ENCODE assay signal across 22 cellular contexts in the genomic region with DNA sequence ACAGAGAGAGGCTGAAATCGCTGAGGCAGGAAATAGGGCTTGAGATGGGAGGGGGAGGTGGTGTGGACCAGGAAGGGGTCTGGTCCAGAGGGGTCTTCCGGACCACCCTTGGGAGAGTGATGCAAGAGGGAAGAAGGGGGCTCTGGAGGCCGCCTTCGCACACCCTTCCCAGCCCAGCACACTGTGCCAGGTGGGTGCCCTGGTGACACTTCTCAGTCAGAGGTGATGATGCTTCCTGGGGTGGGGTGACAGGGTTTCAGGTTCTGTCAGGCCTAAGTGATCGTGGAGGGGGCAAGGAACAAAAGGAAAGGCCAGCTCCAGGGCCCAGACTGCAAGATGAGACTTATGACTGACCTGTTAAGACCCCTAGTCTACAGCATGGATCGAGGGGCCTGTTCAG. TPM values are rescaled to one million over a fixed set of nuclear protein-coding genes. Genes with fewer than 3 reads are reported as not detected.
DNase-seq lines count a peak whose midpoint lies in the region; ATAC-seq and TF ChIP-seq lines count a peak whose summit lies in the region.
"Had no signal": no experiment of that assay in that cellular context is flagged by ENCODE, and none has a peak within 500 bp of the region (broad histone marks: within the 10 kb centered on the region; RNA-seq: fewer than 3 reads in every experiment).

No MANE protein-coding gene starts in this region.

- H3K27me3 ChIP-seq in breast epithelium = no peaks in the 10 kb centered on the region
- no peaks in the 10 kb centered on the region for H3K27me3 ChIP-seq in mammary epithelial cell (ENCODE audit: insufficient read depth, low read length)
- no peaks in the 10 kb centered on the region for H3K27me3 ChIP-seq in thyroid gland
- H3K27me3 ChIP-seq: MG63 had no signal

- H3K9ac ChIP-seq in mammary epithelial cell (ENCODE audit: insufficient read depth, low read length) = no peak overlapping the region

- H3K4me1 ChIP-seq in breast epithelium (peaks cover 9 to 18% of the 10 kb centered on the region in 2 donors), mammary epithelial cell (ENCODE audit: insufficient read depth, low read length) (peaks cover 14% of the 10 kb centered on the region), thyroid gland (peaks cover 7 to 23% of the 10 kb centered on the region in 2 donors)

- H2AFZ ChIP-seq in mammary epithelial cell (ENCODE audit: low read depth, low read length) = no peak overlapping the region

- WGBS in mammary epithelial cell (ENCODE audit: low coverage, missing lambda C conversion rate) = 82% methylated on average over 5 of the region's 6 CpGs
- WGBS in thyroid gland, 2 donors = 79 to 83% methylated on average over 5 to 6 of the region's 6 CpGs

- H3K27ac Mint-ChIP-seq in brain (peak overlapping the region in 3 of 5 experiments; percentile 6 to 86 (median 54)), nephron progenitor cell (peak overlapping the region; percentile 89)
- H3K27ac Mint-ChIP-seq in stimulated activated naive CD8-positive, alpha-beta T cell treated with anti-CD3 and anti-CD28 coated beads, Interleukin-15, amount 100 ng/mL, for 72 hours = no peak overlapping the region
- H3K27ac Mint-ChIP-seq: activated CD4-positive, alpha-beta T cell treated with anti-CD3 and anti-CD28 coated beads for 36 hours; CD8-positive, alpha-beta T cell had no signal

- H3K9me3 Mint-ChIP-seq in brain (no peaks in the 10 kb centered on the region), nephron progenitor cell (no peaks in the 10 kb centered on the region)
- H3K9me3 Mint-ChIP-seq in stimulated activated naive CD8-positive, alpha-beta T cell treated with anti-CD3 and anti-CD28 coated beads, Interleukin-15, amount 100 ng/mL, for 72 hours = no peaks in the 10 kb centered on the region
- H3K9me3 Mint-ChIP-seq: CD8-positive, alpha-beta T cell; neural crest cell had no signal

- DNase-seq in breast epithelium (ENCODE audit: low spot score in 2 of 2) = peak in 1 of 2 donors; percentile 40
- no peak for DNase-seq in mammary epithelial cell
- DNase-seq in nephron progenitor cell = no peak
- DNase-seq in thyroid gland = no peak
- DNase-seq in NCI-H1092 (lab: John Stamatoyannopoulos, UW) = no peak
- DNase-seq in stimulated activated naive CD8-positive, alpha-beta T cell treated with anti-CD3 and anti-CD28 coated beads, Interleukin-15, amount 100 ng/mL, for 72 hours = no peak
- DNase-seq in amygdala (lab: John Stamatoyannopoulos, UW) = no peak
- DNase-seq: activated CD4-positive, alpha-beta T cell treated with anti-CD3 and anti-CD28 coated beads for 36 hours; CD8-positive, alpha-beta T cell; DMS153; GDM1; kidney glomerular epithelial cell; MG63; NCI-H1436 treated with DMSO at 0.1 percent for 48 hours; NCI-H2171; NCI-H526 treated with DMSO at 0.1 percent for 48 hours; stimulated activated CD8-positive, alpha-beta memory T cell treated with anti-CD3 and anti-CD28 coated beads, Interleukin-4, amount 100 ng/mL, for 48 hours had no signal

- no peaks in the 10 kb centered on the region for H4K20me1 ChIP-seq in mammary epithelial cell (ENCODE audit: insufficient read depth, low read length)

- dilution Hi-C loops in mammary epithelial cell (cut with HindIII; ENCODE audit: low sequenced_read_pairs) = no loop called here

- TF ChIP-seq POLR2A in breast epithelium (IDR thresholded peaks at IDR 0.05) = no peak
- TF ChIP-seq POLR2A in thyroid gland (IDR thresholded peaks at IDR 0.05) = no peak

- no peaks in the 10 kb centered on the region for H3K9me3 ChIP-seq in breast epithelium
- H3K9me3 ChIP-seq in mammary epithelial cell (replicated peaks; ENCODE audit: insufficient read depth, low read length) = no peaks in the 10 kb centered on the region
- no peaks in the 10 kb centered on the region for H3K9me3 ChIP-seq in thyroid gland
- H3K9me3 ChIP-seq: MG63 had no signal

- intact Hi-C loops in breast epithelium (cut with DNase I; ENCODE audit: low total_unique reads) (no loop called here), mammary epithelial cell (cut with micrococcal nuclease) (no loop called here), thyroid gland (cut with DNase I) (no loop called here)

- H3K27ac ChIP-seq in breast epithelium (peak overlapping the region; percentile 48 to 85), mammary epithelial cell (ENCODE audit: insufficient read depth, low read depth, low read length) (no peak overlapping the region), thyroid gland (peak overlapping the region in 2 of 3 donors; percentile 10 to 27)
- H3K27ac ChIP-seq: RWPE1 had no signal

- H3K4me3 Mint-ChIP-seq in brain (peak overlapping the region in 1 of 5 experiments; percentile 14), nephron progenitor cell (peak overlapping the region; percentile 30)
- no peak overlapping the region for H3K4me3 Mint-ChIP-seq in stimulated activated naive CD8-positive, alpha-beta T cell treated with anti-CD3 and anti-CD28 coated beads, Interleukin-15, amount 100 ng/mL, for 72 hours
- H3K4me3 Mint-ChIP-seq: activated CD4-positive, alpha-beta T cell treated with anti-CD3 and anti-CD28 coated beads for 36 hours; CD8-positive, alpha-beta T cell; neural crest cell had no signal

- in situ Hi-C loops in mammary epithelial cell (cut with MboI; ENCODE audit: low sequenced_read_pairs in 2 of 2) = no loop called here

- H3K27me3 Mint-ChIP-seq in brain (peaks cover 19% of the 10 kb centered on the region), nephron progenitor cell (ENCODE audit: low read depth, poor library complexity) (peaks cover 17% of the 10 kb centered on the region)
- peaks cover 6% of the 10 kb centered on the region for H3K27me3 Mint-ChIP-seq in stimulated activated naive CD8-positive, alpha-beta T cell treated with anti-CD3 and anti-CD28 coated beads, Interleukin-15, amount 100 ng/mL, for 72 hours
- H3K27me3 Mint-ChIP-seq: activated CD4-positive, alpha-beta T cell treated with anti-CD3 and anti-CD28 coated beads for 36 hours had no signal

- BruUV-seq in mammary epithelial cell (replicated peaks; lab: Mats Ljungman, UMichigan) = no TSS peak

- H3K36me3 Mint-ChIP-seq in brain (no peaks in the 10 kb centered on the region), nephron progenitor cell (ENCODE audit: low read depth) (no peaks in the 10 kb centered on the region)
- H3K36me3 Mint-ChIP-seq: CD8-positive, alpha-beta T cell had no signal

- H3K4me1 Mint-ChIP-seq in brain (peaks cover 51% of the 10 kb centered on the region), nephron progenitor cell (peaks cover 73% of the 10 kb centered on the region)
- no peaks in the 10 kb centered on the region for H3K4me1 Mint-ChIP-seq in stimulated activated naive CD8-positive, alpha-beta T cell treated with anti-CD3 and anti-CD28 coated beads, Interleukin-15, amount 100 ng/mL, for 72 hours
- H3K4me1 Mint-ChIP-seq: activated CD4-positive, alpha-beta T cell treated with anti-CD3 and anti-CD28 coated beads for 36 hours had no signal

- H3K4me3 ChIP-seq in breast epithelium (no peak overlapping the region), mammary epithelial cell (replicated peaks in 1 of 3; ENCODE audit: insufficient read depth in 1 of 3, low read depth in 2 of 3, low read length in 3 of 3) (no peak overlapping the region), thyroid gland (replicated peaks in 1 of 3) (no peak overlapping the region)
- H3K4me3 ChIP-seq: MG63 had no signal

- no peak for ATAC-seq in stimulated activated naive CD8-positive, alpha-beta T cell treated with anti-CD3 and anti-CD28 coated beads, Interleukin-15, amount 100 ng/mL, for 72 hours
- ATAC-seq: activated CD4-positive, alpha-beta T cell treated with anti-CD3 and anti-CD28 coated beads for 36 hours; CD8-positive, alpha-beta T cell; esophagus mucosa had no signal

- TF ChIP-seq CTCF in breast epithelium (IDR thresholded peaks at IDR 0.05) (no peak), mammary epithelial cell (conservative IDR thresholded peaks at IDR 0.05 in 1 of 2, IDR thresholded peaks at IDR 0.05 in 1 of 2; ENCODE audit: extremely low read depth in 1 of 2, insufficient read depth in 1 of 2, low read depth in 1 of 2, low read length in 2 of 2) (no peak), brain (conservative IDR thresholded peaks at IDR 0.05) (no peak), nephron progenitor cell (IDR thresholded peaks at IDR 0.05) (no peak), thyroid gland (IDR thresholded peaks at IDR 0.05) (no peak)

- H3K4me2 ChIP-seq in mammary epithelial cell (ENCODE audit: insufficient read depth, low read depth, low read length) = no peak overlapping the region

- H3K36me3 ChIP-seq in breast epithelium (no peaks in the 10 kb centered on the region), mammary epithelial cell (ENCODE audit: insufficient read depth, low read length) (no peaks in the 10 kb centered on the region), thyroid gland (no peaks in the 10 kb centered on the region)
- H3K36me3 ChIP-seq: MG63 had no signal

- CTCF ChIA-PET in mammary epithelial cell (lab: Charles Lee; ENCODE audit: low non-redundant PET) = no interaction called here

- no peaks in the 10 kb centered on the region for H3K79me2 ChIP-seq in mammary epithelial cell (ENCODE audit: insufficient read depth, low read length)

RNA-seq across cellular contexts. Expression of gene SEMA3G, which starts 12.7 kb away (rescaled TPM):
- total RNA-seq in breast epithelium (100 to 1,000 TPM in 1 of 3 donors, 10 to 100 TPM in 2; 12.3 to 255 (median 70.1) TPM), mammary epithelial cell (under 1 TPM; 0.45 to 0.50 TPM), thyroid gland (10 to 100 TPM in 2 of 4 donors, 1 to 10 TPM in 2; 3.7 to 18.6 (median 11.5) TPM)
- polyA plus RNA-seq in mammary epithelial cell (0.24 TPM), brain (ENCODE audit: insufficient read depth, low read depth, low replicate concordance) (5.0 TPM)
- not detected for polyA minus RNA-seq in mammary epithelial cell
- total RNA-seq: activated CD4-positive, alpha-beta T cell treated with anti-CD3 and anti-CD28 coated beads for 36 hours had no signal

RNA-seq across cellular contexts. Expression of gene TNNC1, which starts 21.6 kb away (rescaled TPM):
- total RNA-seq in breast epithelium (1 to 10 TPM in 2 of 3 donors, not detected in 1; 3.7 to 4.2 TPM), mammary epithelial cell (under 1 TPM; 0.33 to 0.85 TPM), thyroid gland (10 to 100 TPM in 3 of 4 donors, 1 to 10 TPM in 1; 4.0 to 43.5 (median 13.9) TPM)
- polyA plus RNA-seq in mammary epithelial cell (0.15 TPM), brain (ENCODE audit: insufficient read depth, low read depth, low replicate concordance) (not detected)
- polyA minus RNA-seq in mammary epithelial cell = not detected
- total RNA-seq: neural crest cell, pulmonary artery endothelial cell had no signal

RNA-seq across cellular contexts. Expression of gene PHF7, which starts 21.8 kb away (rescaled TPM):
- total RNA-seq in breast epithelium (10 to 100 TPM; 11.8 to 18.1 (median 12.4) TPM), mammary epithelial cell (10 to 100 TPM in 1 of 2 donors, 1 to 10 TPM in 1; 8.5 to 12.8 TPM), thyroid gland (10 to 100 TPM in 2 of 4 donors, 1 to 10 TPM in 2; 3.6 to 14.5 (median 9.5) TPM)
- polyA plus RNA-seq in mammary epithelial cell (6.7 TPM), brain (ENCODE audit: insufficient read depth, low read depth, low replicate concordance) (10.9 TPM)
- polyA minus RNA-seq in mammary epithelial cell = 8.1 TPM

RNA-seq across cellular contexts. Expression of gene BAP1, which starts 22.4 kb away (rescaled TPM):
- total RNA-seq in breast epithelium (10 to 100 TPM; 51.8 to 78.1 (median 65.5) TPM), mammary epithelial cell (100 to 1,000 TPM in 1 of 2 donors, 10 to 100 TPM in 1; 50.2 to 120 TPM), thyroid gland (10 to 100 TPM; 66.7 to 78.4 (median 73.8) TPM)
- polyA plus RNA-seq in mammary epithelial cell (56.6 TPM), brain (ENCODE audit: insufficient read depth, low read depth, low replicate concordance) (74.2 TPM)
- polyA minus RNA-seq in mammary epithelial cell = 107 TPM

RNA-seq across cellular contexts. Expression of gene NISCH, which starts 23.2 kb away (rescaled TPM):
- total RNA-seq in breast epithelium (100 to 1,000 TPM in 2 of 3 donors, 10 to 100 TPM in 1; 67.7 to 119 (median 108) TPM), mammary epithelial cell (100 to 1,000 TPM in 1 of 2 donors, 10 to 100 TPM in 1; 79.7 to 123 TPM), thyroid gland (10 to 100 TPM; 71.8 to 88.2 (median 86.2) TPM)
- polyA plus RNA-seq in mammary epithelial cell (43.9 TPM), brain (ENCODE audit: insufficient read depth, low read depth, low replicate concordance) (51.3 TPM)
- 103 TPM for polyA minus RNA-seq in mammary epithelial cell

Comparison
In these comparisons a context has a peak if more than half of its experiments do, and no peak if none do; other contexts are left out.
1. H3K27ac Mint-ChIP-seq: peak in brain (3 of 5) and nephron progenitor cell (single experiment); none in stimulated activated naive CD8-positive, alpha-beta T cell treated with anti-CD3 and anti-CD28 coated beads, Interleukin-15, amount 100 ng/mL, for 72 hours (0 of 2).